Comparison of ENCODE assay signal across 19 cellular contexts in genomic region chr2:66013456-66013855, GRCh38.
DNase-seq lines count a peak whose midpoint lies in the region; ATAC-seq and TF ChIP-seq lines count a peak whose summit lies in the region.
"Had no signal": no experiment of that assay in that cellular context is flagged by ENCODE, and none has a peak within 500 bp of the region (broad histone marks: within the 10 kb centered on the region; RNA-seq: fewer than 3 reads in every experiment).

No MANE protein-coding gene starts in this region.

- no peak overlapping the region for H3K4me2 ChIP-seq in GM23338

- H3K36me3 Mint-ChIP-seq in GM23338 (ENCODE audit: low read depth): peaks cover 3% of the 10 kb centered on the region; the same call in 1 of the 3 replicates
- H3K36me3 Mint-ChIP-seq: activated CD8-positive, alpha-beta memory T cell treated with anti-CD3 and anti-CD28 coated beads, Interleukin-2, amount 10 ng/mL, durations not matched to agents 7 days and 5 days; activated naive CD4-positive, alpha-beta T cell treated with anti-CD3 and anti-CD28 coated beads, Interleukin-2, amount 50 U/mL, for 72 hours had no signal

- H2AFZ ChIP-seq in GM23338: no peak overlapping the region

- in situ Hi-C loops in SK-MEL-5 (cut with HindIII; ENCODE audit: low pct_unique_long_range_greater_than_20kb, low sequenced_read_pairs): no loop called here

- no peaks in the 10 kb centered on the region for H4K20me1 ChIP-seq in GM23338 (replicated peaks; ENCODE audit: insufficient read depth)

- no peaks in the 10 kb centered on the region for H3K27me3 ChIP-seq in GM23338 (ENCODE audit: insufficient read depth)
- no peaks in the 10 kb centered on the region for H3K27me3 ChIP-seq in right lobe of liver
- H3K27me3 ChIP-seq: Peyer's patch, upper lobe of left lung had no signal

- peaks cover 15% of the 10 kb centered on the region for H3K4me1 Mint-ChIP-seq in GM23338
- H3K4me1 Mint-ChIP-seq: activated CD8-positive, alpha-beta memory T cell treated with anti-CD3 and anti-CD28 coated beads, Interleukin-2, amount 10 ng/mL, durations not matched to agents 7 days and 5 days had no signal

- H3K79me2 ChIP-seq in GM23338 (replicated peaks; ENCODE audit: insufficient read depth): no peaks in the 10 kb centered on the region

- TF ChIP-seq CTCF in GM23338 (conservative IDR thresholded peaks at IDR 0.05; ENCODE audit: low read depth in 2 of 2) (peak; percentile 44 to 51), right lobe of liver (IDR thresholded peaks at IDR 0.05) (peak; percentile 25 to 58 (median 46))

- no peak overlapping the region for H3K27ac Mint-ChIP-seq in GM23338
- H3K27ac Mint-ChIP-seq: activated CD8-positive, alpha-beta memory T cell treated with anti-CD3 and anti-CD28 coated beads, Interleukin-2, amount 10 ng/mL, durations not matched to agents 7 days and 5 days; activated naive CD4-positive, alpha-beta T cell treated with anti-CD3 and anti-CD28 coated beads, Interleukin-2, amount 50 U/mL, for 72 hours had no signal

- ATAC-seq in GM23338 (no peak), right lobe of liver (peak in 1 of 4 donors; percentile 32), GM19324 (IDR thresholded peaks at IDR 0.05; ENCODE audit: low FRiP score, unreplicated experiment) (no peak)
- ATAC-seq: activated CD8-positive, alpha-beta memory T cell treated with anti-CD3 and anti-CD28 coated beads, Interleukin-2, amount 10 ng/mL, durations not matched to agents 7 days and 5 days; activated naive CD4-positive, alpha-beta T cell treated with anti-CD3 and anti-CD28 coated beads, Interleukin-2, amount 50 U/mL, for 72 hours had no signal

- H3K27ac ChIP-seq in GM23338 (ENCODE audit: low read depth) (no peak overlapping the region), right lobe of liver (no peak overlapping the region)
- H3K27ac ChIP-seq: Peyer's patch, upper lobe of left lung had no signal

- H3K4me3 Mint-ChIP-seq in GM23338: no peak overlapping the region
- H3K4me3 Mint-ChIP-seq: activated CD8-positive, alpha-beta memory T cell treated with anti-CD3 and anti-CD28 coated beads, Interleukin-2, amount 10 ng/mL, durations not matched to agents 7 days and 5 days had no signal

- H3K27me3 Mint-ChIP-seq in GM23338 (ENCODE audit: insufficient read depth, low read depth, poor library complexity): peaks cover 3% of the 10 kb centered on the region
- H3K27me3 Mint-ChIP-seq: activated CD8-positive, alpha-beta memory T cell treated with anti-CD3 and anti-CD28 coated beads, Interleukin-2, amount 10 ng/mL, durations not matched to agents 7 days and 5 days had no signal

- H3K9me3 ChIP-seq in right lobe of liver: no peaks in the 10 kb centered on the region
- H3K9me3 ChIP-seq: Peyer's patch had no signal

- no peaks in the 10 kb centered on the region for H3K9me2 ChIP-seq in GM23338 (ENCODE audit: insufficient read depth)

- H3K9me3 Mint-ChIP-seq in GM23338: peaks cover 4% of the 10 kb centered on the region; the same call in 2 of the 3 replicates

- no peaks in the 10 kb centered on the region for H3K36me3 ChIP-seq in GM23338 (ENCODE audit: insufficient read depth)
- no peaks in the 10 kb centered on the region for H3K36me3 ChIP-seq in right lobe of liver
- H3K36me3 ChIP-seq: Peyer's patch, upper lobe of left lung had no signal

- H3K4me1 ChIP-seq in GM23338 (ENCODE audit: insufficient read depth) (no peaks in the 10 kb centered on the region), right lobe of liver (no peaks in the 10 kb centered on the region)
- H3K4me1 ChIP-seq: Peyer's patch had no signal

- H3F3A ChIP-seq in GM23338 (replicated peaks; ENCODE audit: low read depth): no peaks in the 10 kb centered on the region

- no peak overlapping the region for H3K4me3 ChIP-seq in GM23338
- no peak overlapping the region for H3K4me3 ChIP-seq in right lobe of liver
- H3K4me3 ChIP-seq: Peyer's patch, upper lobe of left lung had no signal

- no peak for TF ChIP-seq POLR2A in right lobe of liver (IDR thresholded peaks at IDR 0.05)

- DNase-seq in DMS 273 (lab: John Stamatoyannopoulos, UW; ENCODE audit: unreplicated experiment): peak; percentile 2
- DNase-seq in DMS 273 treated with DMSO at 0.1 percent for 48 hours (lab: John Stamatoyannopoulos, UW): no peak
- DNase-seq in GM23338 (ENCODE audit: low spot score): no peak
- peak; percentile 23 for DNase-seq in SK-MEL-5 (ENCODE audit: low read depth, low spot score)
- no peak for DNase-seq in right lobe of liver
- no peak for DNase-seq in activated naive CD4-positive, alpha-beta T cell treated with anti-CD3 and anti-CD28 coated beads, Interleukin-2, amount 50 U/mL, for 16 hours
- DNase-seq in activated naive CD4-positive, alpha-beta T cell (lab: John Stamatoyannopoulos, UW): no peak
- DNase-seq: 8988T; activated CD8-positive, alpha-beta memory T cell treated with anti-CD3 and anti-CD28 coated beads, Interleukin-2, amount 10 ng/mL, durations not matched to agents 7 days and 5 days; DMS153; KG1; mesendoderm; NCI-H2171; occipital lobe; Peyer's patch; stimulated activated CD8-positive, alpha-beta memory T cell treated with anti-CD3 and anti-CD28 coated beads, Interleukin-4, amount 100 ng/mL, for 48 hours; upper lobe of left lung had no signal

- intact Hi-C loops in right lobe of liver (cut with DNase I): no loop called here

TF ChIP-seq in GM23338, 12 proteins besides CTCF, POLR2A, EP300 and RAD21 (continues in another document):
- no peak for TF ChIP-seq ZNF114 (CRISPR knock-in tag; IDR thresholded peaks at IDR 0.05)
- no peak for TF ChIP-seq CREB1 (CRISPR knock-in tag; IDR thresholded peaks at IDR 0.05; ENCODE audit: low read depth)
- TF ChIP-seq ETS1 (IDR thresholded peaks at IDR 0.05): no peak
- TF ChIP-seq ZNF331 (CRISPR knock-in tag; IDR thresholded peaks at IDR 0.05; ENCODE audit: low read depth): no peak
- no peak for TF ChIP-seq JUNB (IDR thresholded peaks at IDR 0.05; ENCODE audit: unreplicated experiment)
- no peak for TF ChIP-seq REST (IDR thresholded peaks at IDR 0.05; ENCODE audit: unreplicated experiment)
- no peak for TF ChIP-seq EZH2 (IDR thresholded peaks at IDR 0.05; ENCODE audit: low read depth, unreplicated experiment)
- TF ChIP-seq NANOG (IDR thresholded peaks at IDR 0.05; ENCODE audit: borderline replicate concordance): no peak
- TF ChIP-seq POLR2AphosphoS5 (IDR thresholded peaks at IDR 0.05; ENCODE audit: low read depth): no peak
- TF ChIP-seq EZH2phosphoT487 (IDR thresholded peaks at IDR 0.05; ENCODE audit: unreplicated experiment): no peak

Comparison
In these comparisons a context has a peak if more than half of its experiments do, and no peak if none do; other contexts are left out.
1. DNase-seq: peak in DMS 273 (single experiment) and SK-MEL-5 (single experiment); none in DMS 273 treated with DMSO at 0.1 percent for 48 hours (single experiment), GM23338 (single experiment), right lobe of liver (0 of 3), activated naive CD4-positive, alpha-beta T cell treated with anti-CD3 and anti-CD28 coated beads, Interleukin-2, amount 50 U/mL, for 16 hours (single experiment) and activated naive CD4-positive, alpha-beta T cell (0 of 4).